ENCODE assay signal across 16 cellular contexts in genomic region chr7:42015413-42015698, GRCh38.
DNase-seq lines count a peak whose midpoint lies in the region; ATAC-seq and TF ChIP-seq lines count a peak whose summit lies in the region.
"Had no signal": no experiment of that assay in that cellular context is flagged by ENCODE, and none has a peak within 500 bp of the region (broad histone marks: within the 10 kb centered on the region; RNA-seq: fewer than 3 reads in every experiment).

No MANE protein-coding gene starts in this region.

- H3K4me3 Mint-ChIP-seq in endodermal cell (no peak overlapping the region), mesothelial cell of epicardium (no peak overlapping the region)

- H3K4me3 ChIP-seq in GM23248 (no peak overlapping the region), endodermal cell (ENCODE audit: low read length) (no peak overlapping the region), smooth muscle cell (no peak overlapping the region), HAP-1 (no peak overlapping the region)
- H3K4me3 ChIP-seq: A549 had no signal

- no peaks in the 10 kb centered on the region for H3K9me2 ChIP-seq in GM23248 (ENCODE audit: insufficient read depth)

- H4K20me1 ChIP-seq in GM23248 (ENCODE audit: insufficient read depth) (no peaks in the 10 kb centered on the region), smooth muscle cell (ENCODE audit: low read depth) (peaks cover 64% of the 10 kb centered on the region)

- no peak for ATAC-seq in HG03565 (IDR thresholded peaks at IDR 0.05; ENCODE audit: unreplicated experiment)

- peaks cover 9% of the 10 kb centered on the region; the same call in 1 of the 2 replicates for H3K4me1 ChIP-seq in GM23248 (ENCODE audit: insufficient read depth)
- no peaks in the 10 kb centered on the region for H3K4me1 ChIP-seq in endodermal cell (ENCODE audit: control insufficient read depth, insufficient read depth, low read length)
- no peaks in the 10 kb centered on the region for H3K4me1 ChIP-seq in smooth muscle cell (ENCODE audit: low read depth)
- peaks cover 9% of the 10 kb centered on the region for H3K4me1 ChIP-seq in HAP-1
- H3K4me1 ChIP-seq: A549 had no signal

- H3K4me2 ChIP-seq in GM23248 (ENCODE audit: unreplicated experiment) = no peak overlapping the region
- H3K4me2 ChIP-seq in smooth muscle cell = peak overlapping the region; percentile 24
- H3K4me2 ChIP-seq: A549 had no signal

- no peak overlapping the region for H3K9ac ChIP-seq in GM23248
- H3K9ac ChIP-seq in endodermal cell (ENCODE audit: extremely low read depth, low read length, poor library complexity, severe bottlenecking) = no peak overlapping the region
- no peak overlapping the region for H3K9ac ChIP-seq in smooth muscle cell (ENCODE audit: low read depth)

- whole genome bisulfite sequencing in GM23248 (ENCODE audit: low coverage in 1 of 2, low lambda C conversion rate in 2 of 2, missing lambda C conversion rate in 2 of 2), 2 experiments = 19 to 22% methylated on average over 3 of the region's 3 CpGs
- 83 to 94% methylated on average over 2 to 3 of the region's 3 CpGs for WGBS in endodermal cell (ENCODE audit: insufficient coverage in 1 of 2, insufficient read length in 1 of 2), 2 experiments
- WGBS in smooth muscle cell (ENCODE audit: low lambda C conversion rate) = 4% methylated on average over 3 of the region's 3 CpGs

- H3K79me2 ChIP-seq in GM23248 (ENCODE audit: insufficient read depth) (no peaks in the 10 kb centered on the region), smooth muscle cell (ENCODE audit: low read depth) (peaks cover 4% of the 10 kb centered on the region)

- H3K36me3 ChIP-seq in GM23248 (ENCODE audit: low read depth) = 0 out of 2 replicates have a peak, but pooled peaks cover 3% of the 10 kb centered on the region
- peaks cover 7% of the 10 kb centered on the region for H3K36me3 ChIP-seq in endodermal cell (ENCODE audit: control insufficient read depth, insufficient read depth, low read length)
- no peaks in the 10 kb centered on the region for H3K36me3 ChIP-seq in smooth muscle cell (ENCODE audit: low read depth)
- no peaks in the 10 kb centered on the region; the same call in 1 of the 2 replicates for H3K36me3 ChIP-seq in HAP-1 (replicated peaks)

- H3K27ac Mint-ChIP-seq in endodermal cell (no peak overlapping the region), mesothelial cell of epicardium (peak overlapping the region; percentile 65)
- H3K27ac Mint-ChIP-seq: IgD-negative memory B cell had no signal

- no peak overlapping the region for H2AFZ ChIP-seq in GM23248
- no peak overlapping the region for H2AFZ ChIP-seq in smooth muscle cell (ENCODE audit: low read depth)

- H3K9me3 ChIP-seq in GM23248 (ENCODE audit: low read depth) (no peaks in the 10 kb centered on the region), endodermal cell (ENCODE audit: control insufficient read depth, low read length) (peaks cover 19% of the 10 kb centered on the region), smooth muscle cell (replicated peaks; ENCODE audit: low read depth) (no peaks in the 10 kb centered on the region), HAP-1 (peaks cover 3% of the 10 kb centered on the region; the same call in 1 of the 2 replicates)

- TF ChIP-seq CTCF in endodermal cell (conservative IDR thresholded peaks at IDR 0.05) = no peak
- no peak for TF ChIP-seq CTCF in mesothelial cell of epicardium (IDR thresholded peaks at IDR 0.05; ENCODE audit: unreplicated experiment)
- no peak for TF ChIP-seq CTCF in smooth muscle cell (IDR thresholded peaks at IDR 0.05; ENCODE audit: borderline replicate concordance, insufficient read depth, poor library complexity, severe bottlenecking)

- H3K9me3 Mint-ChIP-seq in endodermal cell (peaks cover 11% of the 10 kb centered on the region), mesothelial cell of epicardium (peaks cover 7% of the 10 kb centered on the region)

- H3K27me3 Mint-ChIP-seq in endodermal cell (ENCODE audit: insufficient read depth) = peaks cover 36% of the 10 kb centered on the region
- no peaks in the 10 kb centered on the region for H3K27me3 Mint-ChIP-seq in mesothelial cell of epicardium (ENCODE audit: low read depth)

- in situ Hi-C loops in GM23248 (cut with MboI) (no loop called here), HAP-1 (cut with MboI; ENCODE audit: low sequenced_read_pairs) (no loop called here)

- H3F3A ChIP-seq in GM23248 (ENCODE audit: insufficient read depth) (no peaks in the 10 kb centered on the region), smooth muscle cell (ENCODE audit: low read depth) (peaks cover 21% of the 10 kb centered on the region)

- H3K27me3 ChIP-seq in GM23248 (replicated peaks; ENCODE audit: insufficient read depth) (no peaks in the 10 kb centered on the region), endodermal cell (ENCODE audit: control insufficient read depth, insufficient read depth, low read length, poor library complexity, severe bottlenecking) (no peaks in the 10 kb centered on the region), smooth muscle cell (ENCODE audit: low read depth) (no peaks in the 10 kb centered on the region), HAP-1 (ENCODE audit: low read depth) (no peaks in the 10 kb centered on the region)

- H3K27ac ChIP-seq in GM23248 (0 out of 2 replicates have a peak overlapping the region, but pooled peaks have one; percentile 6), endodermal cell (ENCODE audit: low read depth, low read length) (peak overlapping the region; percentile 29), smooth muscle cell (ENCODE audit: low read depth) (peak overlapping the region; percentile 71)
- H3K27ac ChIP-seq: A549 had no signal

- H3K36me3 Mint-ChIP-seq in endodermal cell (ENCODE audit: low read depth) (no peaks in the 10 kb centered on the region), mesothelial cell of epicardium (peaks cover 53% of the 10 kb centered on the region)

- H3K4me1 Mint-ChIP-seq in endodermal cell = peaks cover 4% of the 10 kb centered on the region
- H3K4me1 Mint-ChIP-seq in mesothelial cell of epicardium = peaks cover 57% of the 10 kb centered on the region

- DNase-seq in GM23248 (peak; percentile 21), endodermal cell (no peak), mesothelial cell of epicardium (ENCODE audit: low spot score in 2 of 2, unreplicated experiment in 2 of 2) (no peak), smooth muscle cell (lab: John Stamatoyannopoulos, UW; ENCODE audit: unreplicated experiment) (no peak), HAP-1 (ENCODE audit: low spot score in 2 of 2) (no peak), T-helper 1 cell (no peak), NCI-H2227 (lab: John Stamatoyannopoulos, UW; ENCODE audit: unreplicated experiment) (no peak)
- DNase-seq: C1 segment of cervical spinal cord, H7, NCI-H1092 treated with DMSO at 0.1 percent for 48 hours, NCI-H2081 treated with DMSO at 0.1 percent for 48 hours, NCI-H2227 treated with DMSO at 0.1 percent for 48 hours, NCI-H524 treated with DMSO at 0.1 percent for 48 hours had no signal

Comparison
In these comparisons a context has a peak if more than half of its experiments do, and no peak if none do; other contexts are left out.
1. H3K27ac ChIP-seq: peak in every context shown above with its lines; median percentile 71 in smooth muscle cell; 29 in endodermal cell; 6 in GM23248.